ENCODE assay signal across 26 cellular contexts in genomic region chr7:157871681-157872080, GRCh38.
DNase-seq lines count a peak whose midpoint lies in the region; ATAC-seq, FAIRE-seq and TF ChIP-seq lines count a peak whose summit lies in the region.
"Had no signal": no experiment of that assay in that cellular context is flagged by ENCODE, and none has a peak within 500 bp of the region (broad histone marks: within the 10 kb centered on the region; RNA-seq: fewer than 3 reads in every experiment).

No MANE protein-coding gene starts in this region.

- no peaks in the 10 kb centered on the region for H3K79me2 ChIP-seq in H1 (ENCODE audit: control insufficient read depth in 1 of 2, insufficient read depth in 2 of 2, low read length in 2 of 2)

- H3K36me3 Mint-ChIP-seq in activated naive CD4-positive, alpha-beta T cell treated with anti-CD3 and anti-CD28 coated beads, Interleukin-2, amount 50 U/mL, for 24 hours, result no peaks in the 10 kb centered on the region
- no peaks in the 10 kb centered on the region for H3K36me3 Mint-ChIP-seq in T-cell
- H3K36me3 Mint-ChIP-seq: CD8-positive, alpha-beta memory T cell; IgD-negative memory B cell had no signal

- CTCF ChIA-PET in T-cell (lab: Charles Lee), result no interaction called here
- CTCF ChIA-PET in H1 (lab: Charles Lee; ENCODE audit: partially characterized antibody), result interaction anchor here (2.7 kb wide), 1 partner anchor 11 kb away, joined by 9 read pairs; no protein-coding TSS in a partner anchor

- no peak for TF ChIP-seq EP300 in H1 (IDR thresholded peaks at IDR 0.05; ENCODE audit: borderline replicate concordance in 1 of 2, low read depth in 2 of 2, low read length in 2 of 2)

- no peak overlapping the region for H3K9ac ChIP-seq in H1 (replicated peaks in 1 of 4; ENCODE audit: extremely low read depth in 1 of 4, low read depth in 3 of 4, low read length in 3 of 4)
- H3K9ac ChIP-seq in neuronal stem cell (ENCODE audit: low read depth, low read length, poor library complexity), result no peak overlapping the region

- H2BK12ac ChIP-seq in H1 (ENCODE audit: low read depth, low read length) (0 out of 2 replicates have a peak overlapping the region, but pooled peaks have one; percentile 27), neuronal stem cell (ENCODE audit: low read length) (no peak overlapping the region)

- H2AK5ac ChIP-seq in H1 (ENCODE audit: low read depth, low read length) (0 out of 2 replicates have a peak overlapping the region, but pooled peaks have one; percentile 53), neuronal stem cell (ENCODE audit: low read depth, low read length) (no peak overlapping the region)

- H3K4me2 ChIP-seq in H1 (ENCODE audit: insufficient read depth in 1 of 2, low read depth in 2 of 2, low read length in 2 of 2) (no peak overlapping the region), neuronal stem cell (ENCODE audit: insufficient read depth, low read length, poor library complexity, severe bottlenecking) (no peak overlapping the region)

- H3K14ac ChIP-seq in H1 (ENCODE audit: insufficient read length) (no peak overlapping the region), neuronal stem cell (ENCODE audit: low read length) (no peak overlapping the region)

- peaks cover 0 to 2% (median 0%) of the 10 kb centered on the region in 4 experiments; a peak in 2 of 7 replicates for H3K4me1 ChIP-seq in H1 (replicated peaks in 1 of 4; ENCODE audit: control insufficient read depth in 3 of 4, insufficient read depth in 4 of 4, low read length in 3 of 4)
- peaks cover 11 to 12% of the 10 kb centered on the region in 2 donors for H3K4me1 ChIP-seq in neuronal stem cell (ENCODE audit: control insufficient read depth in 2 of 2, insufficient read depth in 1 of 2, low read depth in 1 of 2, low read length in 2 of 2)

- ATAC-seq in T-cell (replicated peaks in 1 of 4), result peak; percentile 43 to 77 (median 58)
- no peak for ATAC-seq in GM21576 (IDR thresholded peaks at IDR 0.05; ENCODE audit: unreplicated experiment)
- ATAC-seq: GM12878 had no signal

- H3K27me3 ChIP-seq in H1 (replicated peaks in 1 of 4; ENCODE audit: control insufficient read depth in 3 of 4, extremely low read depth in 1 of 4, insufficient read depth in 3 of 4, low read length in 3 of 4) (no peaks in the 10 kb centered on the region; a peak in 1 of 7 replicates), neuronal stem cell (ENCODE audit: control insufficient read depth in 3 of 3, insufficient read depth in 3 of 3, low read depth in 1 of 3, low read length in 3 of 3) (no peaks in the 10 kb centered on the region), WERI-Rb-1 (ENCODE audit: insufficient read depth, low read depth, severe bottlenecking) (no peaks in the 10 kb centered on the region)

- no peak overlapping the region for H3K27ac ChIP-seq in H1 (ENCODE audit: low read depth, low read length)
- H3K27ac ChIP-seq in neuronal stem cell (replicated peaks; ENCODE audit: low read length), result no peak overlapping the region
- H3K27ac ChIP-seq in WERI-Rb-1, result no peak overlapping the region
- H3K27ac ChIP-seq: HL-60 had no signal

- no peak overlapping the region for H2BK120ac ChIP-seq in H1 (replicated peaks; ENCODE audit: low read depth, low read length)
- H2BK120ac ChIP-seq in neuronal stem cell (ENCODE audit: low read depth, low read length), result no peak overlapping the region

- FAIRE-seq in H1 (lab: Jason Lieb, UNC), result no peak
- FAIRE-seq: GM12878, H54 had no signal

- TF ChIP-seq POLR2A in H1 (IDR thresholded peaks at IDR 0.05; ENCODE audit: control extremely low read depth in 1 of 2, low read depth in 2 of 2, low read length in 2 of 2), result no peak

- no peak overlapping the region for H3K56ac ChIP-seq in H1 (replicated peaks; ENCODE audit: insufficient read length, low read depth, low read length)

- H3K18ac ChIP-seq in H1 (ENCODE audit: extremely low read depth, low read length), result no peak overlapping the region
- H3K18ac ChIP-seq in neuronal stem cell (ENCODE audit: low read length), result no peak overlapping the region

- peak overlapping the region; percentile 28 for H3K4me3 Mint-ChIP-seq in activated naive CD4-positive, alpha-beta T cell treated with anti-CD3 and anti-CD28 coated beads, Interleukin-2, amount 50 U/mL, for 24 hours
- peak overlapping the region in 1 of 3 donors; percentile 11 for H3K4me3 Mint-ChIP-seq in T-cell
- H3K4me3 Mint-ChIP-seq: CD8-positive, alpha-beta memory T cell; IgD-negative memory B cell had no signal

- H3K79me1 ChIP-seq in H1 (ENCODE audit: low read depth, low read length) (peaks cover 4% of the 10 kb centered on the region), neuronal stem cell (ENCODE audit: low read depth, low read length) (peaks cover 3% of the 10 kb centered on the region)

- H3K9me3 ChIP-seq in H1 (ENCODE audit: insufficient read depth in 2 of 2, low read depth in 1 of 2, low read length in 1 of 2) (peaks cover 15 to 19% of the 10 kb centered on the region in 2 experiments; a peak in 3 of 4 replicates), neuronal stem cell (replicated peaks in 1 of 2; ENCODE audit: control insufficient read depth in 2 of 2, insufficient read depth in 1 of 2, low read depth in 1 of 2, low read length in 2 of 2) (peaks cover 9 to 10% of the 10 kb centered on the region in 2 donors), WERI-Rb-1 (ENCODE audit: severe bottlenecking) (no peaks in the 10 kb centered on the region)

- no peaks in the 10 kb centered on the region for H3K9me3 Mint-ChIP-seq in activated naive CD4-positive, alpha-beta T cell treated with anti-CD3 and anti-CD28 coated beads, Interleukin-2, amount 50 U/mL, for 24 hours
- no peaks in the 10 kb centered on the region for H3K9me3 Mint-ChIP-seq in T-cell
- H3K9me3 Mint-ChIP-seq: CD8-positive, alpha-beta memory T cell had no signal

- H2BK5ac ChIP-seq in H1 (ENCODE audit: low read depth, low read length) (no peak overlapping the region), neuronal stem cell (ENCODE audit: low read length) (no peak overlapping the region)

- POLR2A ChIA-PET in T-cell (lab: Charles Lee), result no interaction called here
- POLR2A ChIA-PET in H1 (lab: Charles Lee; ENCODE audit: partially characterized antibody), result no interaction called here

- H4K91ac ChIP-seq in H1 (replicated peaks; ENCODE audit: insufficient read length, low read length) (no peak overlapping the region), neuronal stem cell (ENCODE audit: low read depth, low read length, poor library complexity) (no peak overlapping the region)

- no peak overlapping the region for H2BK20ac ChIP-seq in H1 (ENCODE audit: low read length)

- H3K4me1 Mint-ChIP-seq in activated naive CD4-positive, alpha-beta T cell treated with anti-CD3 and anti-CD28 coated beads, Interleukin-2, amount 50 U/mL, for 24 hours, result peaks cover 50% of the 10 kb centered on the region
- peaks cover 28 to 45% (median 43%) of the 10 kb centered on the region in 3 donors for H3K4me1 Mint-ChIP-seq in T-cell

- H3K4me3 ChIP-seq in H1 (ENCODE audit: extremely low read depth in 1 of 4, insufficient read depth in 2 of 4, low read depth in 3 of 4, low read length in 4 of 4) (no peak overlapping the region), neuronal stem cell (ENCODE audit: low read length in 2 of 2) (no peak overlapping the region), WERI-Rb-1 (ENCODE audit: low read depth, low read length) (no peak overlapping the region)
- H3K4me3 ChIP-seq: GM12878 had no signal

- H3K23me2 ChIP-seq in H1 (ENCODE audit: low read depth, low read length), result 0 out of 2 replicates have a peak, but pooled peaks cover 2% of the 10 kb centered on the region

- no peak overlapping the region for H3K27ac Mint-ChIP-seq in activated naive CD4-positive, alpha-beta T cell treated with anti-CD3 and anti-CD28 coated beads, Interleukin-2, amount 50 U/mL, for 24 hours
- peak overlapping the region; percentile 8 to 44 for H3K27ac Mint-ChIP-seq in T-cell
- H3K27ac Mint-ChIP-seq: IgD-negative memory B cell had no signal

- no peak overlapping the region for H4K8ac ChIP-seq in H1 (ENCODE audit: extremely low read depth, insufficient read depth, low read length)
- H4K8ac ChIP-seq in neuronal stem cell (ENCODE audit: low read depth, low read length), result peak overlapping the region; percentile 8

- TF ChIP-seq CTCF in H1 (IDR thresholded peaks at IDR 0.05; ENCODE audit: control extremely low read depth in 1 of 3, insufficient read depth in 1 of 3, low read depth in 1 of 3, low read length in 3 of 3) (no peak), WERI-Rb-1 (IDR thresholded peaks at IDR 0.05; ENCODE audit: low read depth, low read length) (no peak)

- no peak for TF ChIP-seq RAD21 in H1 (IDR thresholded peaks at IDR 0.05 in 1 of 2, conservative IDR thresholded peaks at IDR 0.05 in 1 of 2; ENCODE audit: low read depth in 2 of 2, low read length in 2 of 2)

- H2BK15ac ChIP-seq in H1 (ENCODE audit: low read length) (no peak overlapping the region; the same call in 1 of the 2 replicates), neuronal stem cell (ENCODE audit: low read length) (no peak overlapping the region)

- no peaks in the 10 kb centered on the region for H3K36me3 ChIP-seq in H1 (ENCODE audit: control insufficient read depth in 2 of 4, insufficient read depth in 4 of 4, low read length in 3 of 4)
- no peaks in the 10 kb centered on the region for H3K36me3 ChIP-seq in neuronal stem cell (replicated peaks in 1 of 2; ENCODE audit: control insufficient read depth in 2 of 2, insufficient read depth in 2 of 2, low read length in 2 of 2)
- H3K36me3 ChIP-seq in WERI-Rb-1, result no peaks in the 10 kb centered on the region

- no peak for DNase-seq in activated naive CD4-positive, alpha-beta T cell treated with anti-CD3 and anti-CD28 coated beads, Interleukin-2, amount 50 U/mL, for 16 hours
- DNase-seq in T-cell, result peak in 16 of 34 experiments; percentile 10 to 58 (median 19)
- no peak for DNase-seq in H1 (ENCODE audit: low read depth in 1 of 2, low spot score in 2 of 2)
- DNase-seq in neuronal stem cell (ENCODE audit: low spot score), result no peak
- no peak for DNase-seq in WERI-Rb-1
- DNase-seq: C1 segment of cervical spinal cord; CD8-positive, alpha-beta memory T cell; DMS 273 treated with DMSO at 0.1 percent for 48 hours; DMS79; EL; GDM1; NCI-H1048; NCI-H1417; NCI-H1694; NCI-H2029 treated with DMSO at 0.1 percent for 48 hours; NCI-H446 treated with DMSO at 0.1 percent for 48 hours; NCI-H526; NCI-H82; RPMI8226; SHP77 had no signal

- H3K23ac ChIP-seq in H1 (ENCODE audit: insufficient read length), result no peak overlapping the region
- no peak overlapping the region for H3K23ac ChIP-seq in neuronal stem cell (ENCODE audit: low read depth, low read length, poor library complexity)

- no peak overlapping the region for H3K4ac ChIP-seq in H1 (replicated peaks; ENCODE audit: insufficient read length, low read depth, low read length)
- no peak overlapping the region for H3K4ac ChIP-seq in neuronal stem cell (ENCODE audit: low read length)

- peaks cover 0 to 6% of the 10 kb centered on the region in 2 experiments for H4K20me1 ChIP-seq in H1 (replicated peaks in 1 of 2; ENCODE audit: control insufficient read depth in 1 of 2, insufficient read depth in 2 of 2, low read length in 2 of 2)

- no peaks in the 10 kb centered on the region for H3K27me3 Mint-ChIP-seq in activated naive CD4-positive, alpha-beta T cell treated with anti-CD3 and anti-CD28 coated beads, Interleukin-2, amount 50 U/mL, for 24 hours
- no peaks in the 10 kb centered on the region for H3K27me3 Mint-ChIP-seq in T-cell

- no peak overlapping the region for H4K5ac ChIP-seq in H1 (ENCODE audit: insufficient read length, low read depth, low read length)

- 85% methylated on average over 4 of the region's 4 CpGs; no CpG with 5 or more reads in 1 of the 2 experiments for WGBS in H1 (ENCODE audit: extremely low coverage in 1 of 2, insufficient coverage in 1 of 2, insufficient read length in 1 of 2, insufficient replicate concordance in 2 of 2, low coverage in 1 of 2, low lambda C conversion rate in 2 of 2, missing lambda C conversion rate in 1 of 2), 2 experiments
- no CpG with 5 or more reads among the region's 4 CpGs for WGBS in neuronal stem cell (ENCODE audit: extremely low coverage in 2 of 2, insufficient read length in 2 of 2, insufficient replicate concordance in 1 of 2), 2 donors

- H2AFZ ChIP-seq in H1 (ENCODE audit: low read length) (no peak overlapping the region), neuronal stem cell (ENCODE audit: low read length) (no peak overlapping the region)
